18 cellular contexts compared by ENCODE assay signal in genomic region chr3:136008732-136009456, GRCh38.
DNase-seq lines count a peak whose midpoint lies in the region; ATAC-seq and TF ChIP-seq lines count a peak whose summit lies in the region.
"Had no signal": no experiment of that assay in that cellular context is flagged by ENCODE, and none has a peak within 500 bp of the region (broad histone marks: within the 10 kb centered on the region; RNA-seq: fewer than 3 reads in every experiment).

No MANE protein-coding gene starts in this region.

- CTCF ChIA-PET in RWPE1 (lab: Yijun Ruan, JAX): no interaction called here

- ATAC-seq in HG02642 (IDR thresholded peaks at IDR 0.05; ENCODE audit: poor library complexity, unreplicated experiment): no peak
- ATAC-seq: HCT116, T-cell had no signal

- POLR2A ChIA-PET in RWPE1 (lab: Yijun Ruan, JAX; ENCODE audit: low non-redundant PET): no interaction called here

- no peak overlapping the region for H3K27ac ChIP-seq in RWPE1
- H3K27ac ChIP-seq: KMS-11 had no signal

- TF ChIP-seq CTCF in RWPE1 (conservative IDR thresholded peaks at IDR 0.05; ENCODE audit: low read depth): no peak

- DNase-seq in EH (ENCODE audit: low read depth) (peak; percentile 38), HCEC 1CT (peak; percentile 64), amniotic epithelial cell (ENCODE audit: low read depth) (peak; percentile 77), iPS-NIHi7 (ENCODE audit: extremely low spot score) (peak; percentile 34), GM19240 (ENCODE audit: insufficient read length, low spot score) (no peak), RWPE1 (ENCODE audit: low spot score) (no peak), NCI-H146 (lab: John Stamatoyannopoulos, UW) (no peak)
- DNase-seq: BE2C; CD4-positive, CD25-positive, alpha-beta regulatory T cell; NCI-H1436 treated with DMSO at 0.1 percent for 48 hours; NCI-H2081 treated with DMSO at 0.1 percent for 48 hours; OCI-M1; SHP77 treated with DMSO at 0.1 percent for 48 hours; SK-N-SH; T-cell had no signal

Comparison
In these comparisons a context has a peak if more than half of its experiments do, and no peak if none do; other contexts are left out.
1. DNase-seq: peak in EH (single experiment), HCEC 1CT (single experiment), amniotic epithelial cell (single experiment) and iPS-NIHi7 (single experiment); none in GM19240 (single experiment), RWPE1 (single experiment) and NCI-H146 (single experiment).